ENCODE assay signal across 14 cellular contexts in the genomic region with DNA sequence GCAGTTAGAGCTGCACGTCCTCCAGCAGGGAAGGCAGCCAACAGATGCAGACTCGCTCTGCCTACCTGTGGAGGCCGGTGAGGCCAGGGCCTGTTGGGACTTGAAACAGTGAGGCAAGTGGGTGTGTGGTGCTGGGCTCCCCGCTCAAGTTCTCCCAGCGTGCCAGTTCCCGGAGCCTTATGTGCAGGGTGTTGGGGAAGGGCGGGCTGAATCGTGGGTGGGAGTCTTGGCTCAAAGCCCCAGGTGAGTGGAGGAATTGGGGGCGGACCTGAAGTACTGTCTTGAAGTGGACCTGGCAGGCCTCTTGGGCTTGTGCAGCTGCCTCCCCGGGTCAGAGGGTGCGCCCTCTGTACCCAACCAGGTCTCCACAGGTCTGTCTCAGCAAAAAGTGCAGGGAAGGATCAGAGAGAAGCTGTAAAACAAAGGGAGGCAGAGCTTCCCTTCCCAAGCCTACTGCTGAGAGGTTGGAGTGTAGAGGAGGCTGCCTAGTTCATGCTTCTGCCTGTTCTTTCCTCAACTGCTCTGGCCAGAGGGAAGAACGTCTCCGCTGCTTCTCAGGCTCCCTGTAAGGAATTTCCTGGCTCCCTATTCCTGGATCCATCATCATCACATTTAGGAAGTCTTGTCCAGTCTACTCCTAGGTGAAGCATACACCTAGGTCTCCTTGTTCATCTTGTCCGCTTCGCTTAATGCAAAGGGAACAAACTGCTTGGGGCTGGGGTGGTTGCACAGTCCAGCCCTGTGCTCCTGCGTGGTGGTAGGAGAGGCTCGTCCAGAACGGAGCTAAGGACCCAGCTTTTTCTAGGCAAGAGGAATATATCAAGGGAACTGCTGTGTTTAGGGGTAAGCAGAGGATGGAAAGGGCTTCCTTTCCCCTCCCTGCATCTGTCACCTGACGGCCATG. TPM values are rescaled to one million over a fixed set of nuclear protein-coding genes. Genes with fewer than 3 reads are reported as not detected.
A peak's percentile ranks its signal among the peaks of the same experiment; 100 is the strongest.
DNase-seq lines count a peak whose midpoint lies in the region; ATAC-seq and TF ChIP-seq lines count a peak whose summit lies in the region.
"Had no signal": no experiment of that assay in that cellular context is flagged by ENCODE, and none has a peak within 500 bp of the region (broad histone marks: within the 10 kb centered on the region; RNA-seq: fewer than 3 reads in every experiment).

No MANE protein-coding gene starts in this region.

- ATAC-seq in upper lobe of right lung (peak; percentile 54), HG02981 (IDR thresholded peaks at IDR 0.05; ENCODE audit: unreplicated experiment) (no peak), HG02885 (IDR thresholded peaks at IDR 0.05; ENCODE audit: poor library complexity, unreplicated experiment) (no peak)

- H3K9me3 ChIP-seq in right atrium auricular region (no peaks in the 10 kb centered on the region), NT2/D1 (ENCODE audit: insufficient read depth, low read length) (no peaks in the 10 kb centered on the region), upper lobe of right lung (no peaks in the 10 kb centered on the region)
- H3K9me3 ChIP-seq: BE2C had no signal

- TF ChIP-seq CTCF in right atrium auricular region (IDR thresholded peaks at IDR 0.05) = no peak
- no peak for TF ChIP-seq CTCF in upper lobe of right lung (IDR thresholded peaks at IDR 0.05)

- intact Hi-C loops in cardiac septum (cut with DNase I) = loop anchor here (5.0 to 10.0 kb wide), 2 partner anchors 560 to 807 kb away; no protein-coding TSS in a partner anchor
- intact Hi-C loops in upper lobe of right lung (cut with DNase I) = loop anchor here (10.0 kb wide), 1 partner anchor 807 kb away; no protein-coding TSS in a partner anchor

- H3K36me3 ChIP-seq in right atrium auricular region (peaks cover 35% of the 10 kb centered on the region), NT2/D1 (ENCODE audit: insufficient read depth, insufficient read length, low read length) (peaks cover 42% of the 10 kb centered on the region), upper lobe of right lung (peaks cover 37% of the 10 kb centered on the region)
- H3K36me3 ChIP-seq: BE2C had no signal

- no peaks in the 10 kb centered on the region for H3K27me3 ChIP-seq in right atrium auricular region
- no peaks in the 10 kb centered on the region for H3K27me3 ChIP-seq in NT2/D1 (ENCODE audit: insufficient read depth, insufficient read length)
- no peaks in the 10 kb centered on the region for H3K27me3 ChIP-seq in upper lobe of right lung
- H3K27me3 ChIP-seq: BE2C had no signal

- H3K4me1 ChIP-seq in right atrium auricular region = peaks cover 0 to 28% of the 10 kb centered on the region in 2 donors
- peaks cover 48% of the 10 kb centered on the region for H3K4me1 ChIP-seq in NT2/D1 (ENCODE audit: insufficient read depth, insufficient read length)
- peaks cover 22% of the 10 kb centered on the region for H3K4me1 ChIP-seq in upper lobe of right lung

- H3K27ac ChIP-seq in right atrium auricular region (no peak overlapping the region), epithelial cell of prostate (peak overlapping the region; percentile 85), upper lobe of right lung (no peak overlapping the region)

- DNase-seq in cardiac septum (ENCODE audit: low spot score) (peak; percentile 71), right atrium auricular region (ENCODE audit: low spot score) (no peak), NT2/D1 (ENCODE audit: low read depth, low spot score) (no peak), epithelial cell of prostate (ENCODE audit: low read depth, low spot score) (peak; percentile 90), upper lobe of right lung (peak; percentile 75)
- DNase-seq in activated CD4-positive, alpha-beta T cell treated with anti-CD3 and anti-CD28 coated beads, Interleukin-2, amount 50 U/mL, for 4 hours = no peak
- DNase-seq: activated naive CD8-positive, alpha-beta T cell treated with anti-CD3 and anti-CD28 coated beads, Interleukin-2, amount 10 ng/mL, durations not matched to agents 7 days and 5 days; effector CD4-positive, alpha-beta T cell; Karpas-422; naive B cell had no signal

- peak overlapping the region; percentile 34 for H3K9ac ChIP-seq in NT2/D1 (ENCODE audit: insufficient read length, low read depth)

- no peak overlapping the region for H3K4me3 ChIP-seq in right atrium auricular region
- no peak overlapping the region for H3K4me3 ChIP-seq in NT2/D1 (ENCODE audit: insufficient read length, low read depth)
- H3K4me3 ChIP-seq in upper lobe of right lung = no peak overlapping the region

RNA-seq across cellular contexts. Expression of a gene that starts 14.9 kb away (rescaled TPM):
- 29.8 TPM for total RNA-seq in cardiac septum
- 10 to 100 TPM; 29.2 to 53.7 TPM for total RNA-seq in right atrium auricular region
- total RNA-seq in upper lobe of right lung = 29.1 TPM

RNA-seq across cellular contexts. Expression of a gene that starts 19.1 kb away (rescaled TPM):
- not detected for total RNA-seq in cardiac septum
- not detected for total RNA-seq in right atrium auricular region
- not detected for total RNA-seq in upper lobe of right lung
- total RNA-seq: subcutaneous adipose tissue had no signal

RNA-seq across cellular contexts. Expression of a gene that starts 22.1 kb away (rescaled TPM):
- 9.8 TPM for total RNA-seq in cardiac septum
- total RNA-seq in right atrium auricular region = 10 to 100 TPM in 1 of 2 donors, 1 to 10 TPM in 1; 8.0 to 16.0 TPM
- 22.4 TPM for total RNA-seq in upper lobe of right lung

RNA-seq across cellular contexts. Expression of a gene that starts 37.6 kb away (rescaled TPM):
- total RNA-seq in cardiac septum = 30.9 TPM
- 10 to 100 TPM; 20.4 to 22.1 TPM for total RNA-seq in right atrium auricular region
- total RNA-seq in upper lobe of right lung = 48.7 TPM

Comparison
In these comparisons a context has a peak if more than half of its experiments do, and no peak if none do; other contexts are left out.
1. DNase-seq: peak in cardiac septum (single experiment), epithelial cell of prostate (single experiment) and upper lobe of right lung (single experiment); none in right atrium auricular region (single experiment), NT2/D1 (single experiment) and activated CD4-positive, alpha-beta T cell treated with anti-CD3 and anti-CD28 coated beads, Interleukin-2, amount 50 U/mL, for 4 hours (0 of 2).